ENCODE assay signal across 14 cellular contexts in genomic region chr5:52995095-52995494, GRCh38.
"Had no signal": no experiment of that assay in that cellular context is flagged by ENCODE, and none has a peak within 500 bp of the region (broad histone marks: within the 10 kb centered on the region; RNA-seq: fewer than 3 reads in every experiment).

No MANE protein-coding gene starts in this region.

- H3K27me3 ChIP-seq: breast epithelium, esophagus squamous epithelium had no signal

- H3K36me3 ChIP-seq: breast epithelium had no signal

- H3K27ac ChIP-seq: esophagus squamous epithelium, psoas muscle had no signal

- DNase-seq: activated CD4-positive, alpha-beta T cell treated with anti-CD3 and anti-CD28 coated beads, Interleukin-2, amount 50 U/mL, for 1 hour; activated gamma-delta T cell treated with Interleukin-2 at 50 U/mL for 16 hours; activated naive CD8-positive, alpha-beta T cell treated with anti-CD3 and anti-CD28 coated beads for 36 hours; activated T-cell treated with anti-CD3 and anti-CD28 coated beads, Interleukin-2, amount 50 U/mL, for 48 hours; anterior cingulate cortex; esophagus squamous epithelium; foreskin fibroblast; glutamatergic neuron; psoas muscle; stimulated activated naive CD8-positive, alpha-beta T cell treated with anti-CD3 and anti-CD28 coated beads, Interleukin-15, amount 100 ng/mL, for 72 hours; T-helper 1 cell had no signal

- H3K9me3 ChIP-seq: breast epithelium, esophagus squamous epithelium, psoas muscle had no signal

- ATAC-seq: psoas muscle; sciatic nerve; stimulated activated naive CD8-positive, alpha-beta T cell treated with anti-CD3 and anti-CD28 coated beads, Interleukin-15, amount 100 ng/mL, for 72 hours; WTC11 had no signal

- H3K4me1 ChIP-seq: breast epithelium had no signal

- H3K4me3 ChIP-seq: breast epithelium, esophagus squamous epithelium, psoas muscle had no signal
